ENCODE assay signal across 38 cellular contexts in the genomic region with DNA sequence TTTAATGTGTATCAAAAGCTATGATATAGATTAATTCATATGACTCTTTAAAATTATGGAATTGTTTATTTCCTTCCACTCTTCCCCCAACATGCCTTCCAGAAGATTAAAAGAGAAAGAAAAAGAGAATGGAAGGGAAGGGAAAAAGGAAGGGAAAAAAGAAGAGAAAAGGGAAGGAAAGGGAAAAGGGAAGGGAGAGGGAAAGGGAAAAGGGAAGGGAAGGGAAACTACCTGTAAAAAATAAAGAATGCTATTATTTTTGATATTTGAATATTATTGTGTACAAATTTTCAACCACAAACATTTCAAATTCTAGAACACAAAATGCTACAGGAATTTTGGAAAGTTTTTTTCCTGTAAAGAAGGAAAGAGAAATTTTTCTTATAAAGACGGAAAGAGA.
"Had no signal": no experiment of that assay in that cellular context is flagged by ENCODE, and none has a peak within 500 bp of the region (broad histone marks: within the 10 kb centered on the region; RNA-seq: fewer than 3 reads in every experiment).

No MANE protein-coding gene starts in this region.

- H3K9me3 Mint-ChIP-seq: activated naive CD4-positive, alpha-beta T cell treated with anti-CD3 and anti-CD28 coated beads for 36 hours; activated naive CD4-positive, alpha-beta T cell treated with anti-CD3 and anti-CD28 coated beads, Interleukin-2, amount 10 ng/mL, durations not matched to agents 7 days and 5 days; activated naive CD4-positive, alpha-beta T cell treated with anti-CD3 and anti-CD28 coated beads, Interleukin-2, amount 50 U/mL, for 24 hours; activated naive CD8-positive, alpha-beta T cell treated with anti-CD3 and anti-CD28 coated beads for 36 hours; activated naive CD8-positive, alpha-beta T cell treated with anti-CD3 and anti-CD28 coated beads, Interleukin-2, amount 10 ng/mL, durations not matched to agents 7 days and 5 days; activated T-cell treated with anti-CD3 and anti-CD28 coated beads, Interleukin-2, amount 50 U/mL, for 24 hours; activated T-cell treated with anti-CD3 and anti-CD28 coated beads, Interleukin-2, amount 50 U/mL, for 4 hours; activated T-helper 1 cell treated with anti-CD3 and anti-CD28 coated beads, Interleukin-12 subunit alpha, Interleukin-12 subunit beta, Interleukin-2, Interleukin-4 antibody, amounts not matched to agents 30 ng/mL and 10 ng/mL and 1 ng/mL, durations not matched to agents 14 hours and 24 hours and 36 hours; activated T-helper 17 cell treated with anti-CD3 and anti-CD28 coated beads, Interleukin-2, amount 50 U/mL, for 72 hours; activated T-helper 2 cell treated with anti-CD3 and anti-CD28 coated beads, Interferon-gamma antibody, Interleukin-2, Interleukin-4, amounts not matched to agents 10 μg/mL and 5 μg/mL and 100 μg/mL, durations not matched to agents 14 hours and 24 hours and 36 hours; brain had no signal

- H3K27ac Mint-ChIP-seq: activated naive CD4-positive, alpha-beta T cell treated with anti-CD3 and anti-CD28 coated beads for 36 hours; activated naive CD4-positive, alpha-beta T cell treated with anti-CD3 and anti-CD28 coated beads, Interleukin-2, amount 10 ng/mL, durations not matched to agents 7 days and 5 days; activated naive CD4-positive, alpha-beta T cell treated with anti-CD3 and anti-CD28 coated beads, Interleukin-2, amount 50 U/mL, for 24 hours; activated naive CD4-positive, alpha-beta T cell treated with anti-CD3 and anti-CD28 coated beads, Interleukin-2, amount 50 U/mL, for 72 hours; activated naive CD8-positive, alpha-beta T cell; activated naive CD8-positive, alpha-beta T cell treated with anti-CD3 and anti-CD28 coated beads for 36 hours; activated naive CD8-positive, alpha-beta T cell treated with anti-CD3 and anti-CD28 coated beads, Interleukin-2, amount 10 ng/mL, durations not matched to agents 7 days and 5 days; activated naive CD8-positive, alpha-beta T cell treated with anti-CD3 and anti-CD28 coated beads, Interleukin-2, amount 50 U/mL, for 24 hours; activated T-cell treated with anti-CD3 and anti-CD28 coated beads, Interleukin-2, amount 50 U/mL, for 24 hours; activated T-cell treated with anti-CD3 and anti-CD28 coated beads, Interleukin-2, amount 50 U/mL, for 72 hours; activated T-helper 1 cell treated with anti-CD3 and anti-CD28 coated beads, Interleukin-12 subunit alpha, Interleukin-12 subunit beta, Interleukin-2, Interleukin-4 antibody, amounts not matched to agents 30 ng/mL and 10 ng/mL and 1 ng/mL, durations not matched to agents 14 hours and 24 hours and 36 hours; activated T-helper 17 cell treated with anti-CD3 and anti-CD28 coated beads, Interleukin-2, amount 50 U/mL, for 72 hours; activated T-helper 2 cell treated with anti-CD3 and anti-CD28 coated beads, Interferon-gamma antibody, Interleukin-2, Interleukin-4, amounts not matched to agents 10 μg/mL and 5 μg/mL and 100 μg/mL, durations not matched to agents 14 hours and 24 hours and 36 hours; brain had no signal

- H3K9me3 ChIP-seq: adrenal gland, ascending aorta, body of pancreas, breast epithelium had no signal

- DNase-seq: activated effector memory CD4-positive, alpha-beta T cell treated with anti-CD3 and anti-CD28 coated beads, Interleukin-2, amount 50 U/mL, for 16 hours; activated effector memory CD4-positive, alpha-beta T cell treated with Interleukin-2 at 50 U/mL for 16 hours; activated gamma-delta T cell; activated gamma-delta T cell treated with Interleukin-2 at 50 U/mL for 16 hours; activated naive CD4-positive, alpha-beta T cell; activated naive CD4-positive, alpha-beta T cell treated with anti-CD3 and anti-CD28 coated beads for 36 hours; activated naive CD4-positive, alpha-beta T cell treated with anti-CD3 and anti-CD28 coated beads, Interleukin-2, amount 10 ng/mL, durations not matched to agents 7 days and 5 days; activated naive CD4-positive, alpha-beta T cell treated with anti-CD3 and anti-CD28 coated beads, Interleukin-2, amount 50 U/mL, for 16 hours; activated naive CD4-positive, alpha-beta T cell treated with Interleukin-2 at 50 U/mL for 16 hours; activated naive CD8-positive, alpha-beta T cell treated with anti-CD3 and anti-CD28 coated beads for 36 hours; activated naive CD8-positive, alpha-beta T cell treated with anti-CD3 and anti-CD28 coated beads, Interleukin-2, amount 10 ng/mL, durations not matched to agents 7 days and 5 days; activated naive CD8-positive, alpha-beta T cell treated with anti-CD3 and anti-CD28 coated beads, Interleukin-2, amount 50 U/mL, for 24 hours; activated T-cell treated with anti-CD3 and anti-CD28 coated beads, Interleukin-2, amount 50 U/mL, for 1 hour; activated T-cell treated with anti-CD3 and anti-CD28 coated beads, Interleukin-2, amount 50 U/mL, for 24 hours; activated T-cell treated with anti-CD3 and anti-CD28 coated beads, Interleukin-2, amount 50 U/mL, for 4 hours; activated T-cell treated with anti-CD3 and anti-CD28 coated beads, Interleukin-2, amount 50 U/mL, for 48 hours; activated T-cell treated with anti-CD3 and anti-CD28 coated beads, Interleukin-2, amount 50 U/mL, for 72 hours; adrenal gland; amniotic stem cell; amygdala; anterior cingulate cortex; aorta; body of pancreas; brain microvascular endothelial cell; caudate nucleus; central memory CD4-positive, alpha-beta T cell; cerebellar nuclear complex had no signal

- H3K27ac ChIP-seq: adrenal gland, ascending aorta, body of pancreas, brain microvascular endothelial cell, breast epithelium, cardiac muscle cell had no signal

- H3K27me3 ChIP-seq: adrenal gland, ascending aorta, body of pancreas, brain microvascular endothelial cell, breast epithelium, cardiac muscle cell had no signal

- ATAC-seq: activated naive CD4-positive, alpha-beta T cell treated with anti-CD3 and anti-CD28 coated beads, Interleukin-2, amount 50 U/mL, for 72 hours; activated naive CD8-positive, alpha-beta T cell treated with anti-CD3 and anti-CD28 coated beads, Interleukin-2, amount 50 U/mL, for 24 hours; activated T-cell treated with anti-CD3 and anti-CD28 coated beads, Interleukin-2, amount 50 U/mL, for 4 hours; activated T-cell treated with anti-CD3 and anti-CD28 coated beads, Interleukin-2, amount 50 U/mL, for 72 hours; activated T-helper 17 cell treated with anti-CD3 and anti-CD28 coated beads, Interleukin-2, amount 50 U/mL, for 72 hours; body of pancreas had no signal

- H3K4me1 Mint-ChIP-seq: activated naive CD4-positive, alpha-beta T cell treated with anti-CD3 and anti-CD28 coated beads, Interleukin-2, amount 10 ng/mL, durations not matched to agents 7 days and 5 days; activated naive CD4-positive, alpha-beta T cell treated with anti-CD3 and anti-CD28 coated beads, Interleukin-2, amount 50 U/mL, for 24 hours; activated naive CD8-positive, alpha-beta T cell treated with anti-CD3 and anti-CD28 coated beads for 36 hours; activated naive CD8-positive, alpha-beta T cell treated with anti-CD3 and anti-CD28 coated beads, Interleukin-2, amount 10 ng/mL, durations not matched to agents 7 days and 5 days; activated naive CD8-positive, alpha-beta T cell treated with anti-CD3 and anti-CD28 coated beads, Interleukin-2, amount 50 U/mL, for 24 hours; activated T-helper 17 cell treated with anti-CD3 and anti-CD28 coated beads, Interleukin-2, amount 50 U/mL, for 72 hours; brain had no signal

- H3K4me3 Mint-ChIP-seq: activated naive CD4-positive, alpha-beta T cell treated with anti-CD3 and anti-CD28 coated beads for 36 hours; activated naive CD4-positive, alpha-beta T cell treated with anti-CD3 and anti-CD28 coated beads, Interleukin-2, amount 10 ng/mL, durations not matched to agents 7 days and 5 days; activated naive CD4-positive, alpha-beta T cell treated with anti-CD3 and anti-CD28 coated beads, Interleukin-2, amount 50 U/mL, for 24 hours; activated naive CD8-positive, alpha-beta T cell; activated naive CD8-positive, alpha-beta T cell treated with anti-CD3 and anti-CD28 coated beads for 36 hours; activated naive CD8-positive, alpha-beta T cell treated with anti-CD3 and anti-CD28 coated beads, Interleukin-2, amount 10 ng/mL, durations not matched to agents 7 days and 5 days; activated naive CD8-positive, alpha-beta T cell treated with anti-CD3 and anti-CD28 coated beads, Interleukin-2, amount 50 U/mL, for 24 hours; activated T-cell treated with anti-CD3 and anti-CD28 coated beads, Interleukin-2, amount 50 U/mL, for 24 hours; activated T-cell treated with anti-CD3 and anti-CD28 coated beads, Interleukin-2, amount 50 U/mL, for 4 hours; activated T-cell treated with anti-CD3 and anti-CD28 coated beads, Interleukin-2, amount 50 U/mL, for 72 hours; activated T-helper 1 cell treated with anti-CD3 and anti-CD28 coated beads, Interleukin-12 subunit alpha, Interleukin-12 subunit beta, Interleukin-2, Interleukin-4 antibody, amounts not matched to agents 30 ng/mL and 10 ng/mL and 1 ng/mL, durations not matched to agents 14 hours and 24 hours and 36 hours; activated T-helper 17 cell treated with anti-CD3 and anti-CD28 coated beads, Interleukin-2, amount 50 U/mL, for 72 hours; brain had no signal

- H3K4me1 ChIP-seq: adrenal gland, ascending aorta, body of pancreas, breast epithelium had no signal

- H3K36me3 Mint-ChIP-seq: activated naive CD4-positive, alpha-beta T cell treated with anti-CD3 and anti-CD28 coated beads, Interleukin-2, amount 10 ng/mL, durations not matched to agents 7 days and 5 days; activated naive CD4-positive, alpha-beta T cell treated with anti-CD3 and anti-CD28 coated beads, Interleukin-2, amount 50 U/mL, for 24 hours; activated naive CD4-positive, alpha-beta T cell treated with anti-CD3 and anti-CD28 coated beads, Interleukin-2, amount 50 U/mL, for 72 hours; activated naive CD8-positive, alpha-beta T cell; activated naive CD8-positive, alpha-beta T cell treated with anti-CD3 and anti-CD28 coated beads for 36 hours; activated naive CD8-positive, alpha-beta T cell treated with anti-CD3 and anti-CD28 coated beads, Interleukin-2, amount 10 ng/mL, durations not matched to agents 7 days and 5 days; brain had no signal

- H3K4me3 ChIP-seq: adrenal gland, ascending aorta, body of pancreas, breast epithelium, cardiac muscle cell had no signal

- H3K27me3 Mint-ChIP-seq: activated naive CD4-positive, alpha-beta T cell treated with anti-CD3 and anti-CD28 coated beads, Interleukin-2, amount 10 ng/mL, durations not matched to agents 7 days and 5 days; activated naive CD4-positive, alpha-beta T cell treated with anti-CD3 and anti-CD28 coated beads, Interleukin-2, amount 50 U/mL, for 24 hours; activated naive CD8-positive, alpha-beta T cell; activated naive CD8-positive, alpha-beta T cell treated with anti-CD3 and anti-CD28 coated beads for 36 hours; activated naive CD8-positive, alpha-beta T cell treated with anti-CD3 and anti-CD28 coated beads, Interleukin-2, amount 50 U/mL, for 24 hours; activated T-cell treated with anti-CD3 and anti-CD28 coated beads, Interleukin-2, amount 50 U/mL, for 24 hours; activated T-helper 17 cell treated with anti-CD3 and anti-CD28 coated beads, Interleukin-2, amount 50 U/mL, for 72 hours; brain had no signal

- H3K36me3 ChIP-seq: adrenal gland, ascending aorta, brain microvascular endothelial cell, breast epithelium, cardiac muscle cell had no signal

- FAIRE-seq: astrocyte had no signal
